Comparison of ENCODE assay signal across 8 cellular contexts in the genomic region with DNA sequence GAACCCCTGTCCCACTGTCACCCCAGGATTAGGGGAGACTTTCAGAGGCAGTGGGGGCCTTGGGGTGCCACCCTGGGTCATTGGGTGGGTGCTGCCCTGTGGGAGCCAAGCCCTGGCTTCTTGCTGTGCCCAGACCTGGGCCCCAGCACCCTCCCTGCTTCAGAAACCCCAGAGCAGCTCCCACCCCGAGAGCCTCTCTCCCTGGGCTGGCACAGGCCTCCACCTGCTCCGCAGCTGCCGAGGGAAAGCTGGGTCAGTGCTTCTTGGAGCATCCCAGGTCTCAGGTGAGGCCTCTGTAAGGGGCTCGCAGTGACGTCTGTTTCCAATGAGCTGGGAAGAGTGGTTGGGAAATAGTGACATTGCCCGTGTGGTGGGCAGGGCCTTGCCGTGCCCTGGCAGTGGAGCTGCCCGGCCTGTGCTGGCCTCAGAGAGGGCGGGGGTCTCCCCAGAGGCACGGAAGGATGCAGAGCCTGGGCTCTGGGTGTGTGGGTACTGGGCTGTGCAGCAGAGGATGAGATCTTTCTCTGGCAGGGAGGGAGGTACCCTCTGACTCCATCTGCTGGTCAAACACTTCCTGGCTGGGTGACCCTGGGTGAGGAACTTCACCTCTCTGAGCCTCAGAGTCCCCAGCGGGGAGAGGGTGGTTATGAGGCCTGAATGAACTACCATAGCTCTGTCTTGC. TPM values are rescaled to one million over a fixed set of nuclear protein-coding genes. Genes with fewer than 3 reads are reported as not detected.
A peak's percentile ranks its signal among the peaks of the same experiment; 100 is the strongest.
DNase-seq lines count a peak whose midpoint lies in the region; ATAC-seq, FAIRE-seq and TF ChIP-seq lines count a peak whose summit lies in the region.

No MANE protein-coding gene starts in this region.

- peaks cover 49% of the 10 kb centered on the region for H3K79me2 ChIP-seq in keratinocyte (ENCODE audit: control insufficient read depth, insufficient read depth, low read length)

- no peak overlapping the region for H2AFZ ChIP-seq in keratinocyte (ENCODE audit: control insufficient read depth, low read length)

- ATAC-seq in GM18858 (IDR thresholded peaks at IDR 0.05; ENCODE audit: unreplicated experiment) (no peak), GM18498 (IDR thresholded peaks at IDR 0.05; ENCODE audit: unreplicated experiment) (no peak), GM18502 (IDR thresholded peaks at IDR 0.05; ENCODE audit: poor library complexity, unreplicated experiment) (no peak), HG03432 (IDR thresholded peaks at IDR 0.05; ENCODE audit: unreplicated experiment) (no peak)

- no peak overlapping the region for H3K27ac ChIP-seq in keratinocyte (ENCODE audit: control insufficient read depth, insufficient read depth, low read length)

- POLR2A ChIA-PET in activated CD4-positive, alpha-beta memory T cell treated with anti-CD3 and anti-CD28 coated beads, Interleukin-2, amount 10 ng/mL, durations not matched to agents 7 days and 5 days (lab: Charles Lee) = no interaction called here

- TF ChIP-seq CTCF in GM12873 (IDR thresholded peaks at IDR 0.05; ENCODE audit: insufficient read depth, low read depth, low read length, missing control alignments) = peak; percentile 68
- TF ChIP-seq CTCF in keratinocyte (optimal IDR thresholded peaks at IDR 0.05 in 1 of 3, IDR thresholded peaks at IDR 0.05 in 1 of 3, conservative IDR thresholded peaks at IDR 0.05 in 1 of 3; ENCODE audit: extremely low read depth in 1 of 3, insufficient read depth in 2 of 3, low read length in 3 of 3) = peak; percentile 23 to 70 (median 40)

- H3K27me3 Mint-ChIP-seq in activated CD4-positive, alpha-beta memory T cell treated with anti-CD3 and anti-CD28 coated beads, Interleukin-2, amount 10 ng/mL, durations not matched to agents 7 days and 5 days = no peaks in the 10 kb centered on the region

- H3K4me3 ChIP-seq in keratinocyte (ENCODE audit: control insufficient read depth in 2 of 3, extremely low read depth in 1 of 3, insufficient read depth in 2 of 3, low read depth in 1 of 3, low read length in 3 of 3) = no peak overlapping the region

- DNase-seq in A172 (ENCODE audit: low spot score) (peak; percentile 18), keratinocyte (ENCODE audit: low read depth, low spot score) (no peak)
- peak; percentile 26 for DNase-seq in activated CD4-positive, alpha-beta memory T cell treated with anti-CD3 and anti-CD28 coated beads, Interleukin-2, amount 10 ng/mL, durations not matched to agents 7 days and 5 days

- CTCF ChIA-PET in activated CD4-positive, alpha-beta memory T cell treated with anti-CD3 and anti-CD28 coated beads, Interleukin-2, amount 10 ng/mL, durations not matched to agents 7 days and 5 days (lab: Charles Lee) = interaction anchor here (0.6 to 1.8 kb wide), 3 partner anchors 19 to 112 kb away, joined by 3 to 5 read pairs (median 4); a partner anchor contains a TSS

- no peaks in the 10 kb centered on the region for H3K9me3 Mint-ChIP-seq in activated CD4-positive, alpha-beta memory T cell treated with anti-CD3 and anti-CD28 coated beads, Interleukin-2, amount 10 ng/mL, durations not matched to agents 7 days and 5 days

- H3K4me1 Mint-ChIP-seq in activated CD4-positive, alpha-beta memory T cell treated with anti-CD3 and anti-CD28 coated beads, Interleukin-2, amount 10 ng/mL, durations not matched to agents 7 days and 5 days = peaks cover 13% of the 10 kb centered on the region

- H3K27me3 ChIP-seq in keratinocyte (ENCODE audit: control insufficient read depth, extremely low read depth, insufficient read depth, low read length) = no peaks in the 10 kb centered on the region

- peaks cover 5% of the 10 kb centered on the region for H3K9me1 ChIP-seq in keratinocyte (ENCODE audit: control insufficient read depth, extremely low read depth, insufficient read depth, low read length)

- no peak overlapping the region for H3K27ac Mint-ChIP-seq in activated CD4-positive, alpha-beta memory T cell treated with anti-CD3 and anti-CD28 coated beads, Interleukin-2, amount 10 ng/mL, durations not matched to agents 7 days and 5 days

- H3K36me3 Mint-ChIP-seq in activated CD4-positive, alpha-beta memory T cell treated with anti-CD3 and anti-CD28 coated beads, Interleukin-2, amount 10 ng/mL, durations not matched to agents 7 days and 5 days (ENCODE audit: low read depth) = peaks cover 5% of the 10 kb centered on the region

- no peaks in the 10 kb centered on the region for H3K9me3 ChIP-seq in keratinocyte (ENCODE audit: control insufficient read depth, low read depth, low read length)

- dilution Hi-C loops in keratinocyte (cut with MboI; ENCODE audit: extremely low pct_ligation_motif_present, low sequenced_read_pairs) = no loop called here

- no peak overlapping the region for H3K4me2 ChIP-seq in keratinocyte (ENCODE audit: control insufficient read depth, extremely low read depth, insufficient read depth, low read depth, low read length)

- no peak overlapping the region for H3K4me3 Mint-ChIP-seq in activated CD4-positive, alpha-beta memory T cell treated with anti-CD3 and anti-CD28 coated beads, Interleukin-2, amount 10 ng/mL, durations not matched to agents 7 days and 5 days

- H4K20me1 ChIP-seq in keratinocyte (ENCODE audit: control insufficient read depth, extremely low read depth, insufficient read depth, low read length) = peaks cover 41% of the 10 kb centered on the region

- peaks cover 55 to 64% of the 10 kb centered on the region in 2 experiments for H3K36me3 ChIP-seq in keratinocyte (ENCODE audit: control insufficient read depth in 2 of 2, extremely low read depth in 1 of 2, insufficient read depth in 2 of 2, low read length in 2 of 2)

- no peak for FAIRE-seq in keratinocyte (lab: Jason Lieb, UNC)

- H3K9ac ChIP-seq in keratinocyte (ENCODE audit: control insufficient read depth, extremely low read depth, insufficient read depth, low read length) = no peak overlapping the region

- H3K4me1 ChIP-seq in keratinocyte (ENCODE audit: control insufficient read depth, extremely low read depth, insufficient read depth, low read length) = peaks cover 21% of the 10 kb centered on the region

RNA-seq across cellular contexts. Expression of a gene that starts 23.0 kb away (rescaled TPM):
- 0.10 TPM in 1 of 2 replicates, not detected in the other for total RNA-seq in A172 (2014; rRNA removed; shearing (Covaris generic))
- not detected for total RNA-seq in activated CD4-positive, alpha-beta memory T cell treated with anti-CD3 and anti-CD28 coated beads, Interleukin-2, amount 10 ng/mL, durations not matched to agents 7 days and 5 days
- 0.10 TPM in 1 of 3 replicates, not detected in the others for polyA plus RNA-seq in keratinocyte
- not detected for polyA plus RNA-seq in keratinocyte (2011; ENCODE audit: low read depth)
- polyA plus RNA-seq in keratinocyte (2011; cell fraction: cytosol; rRNA removed) = not detected in 2 replicates
- polyA plus RNA-seq in keratinocyte (2011; cell fraction: nucleus; rRNA removed) = not detected in 2 replicates
- polyA plus RNA-seq in keratinocyte (2012; ENCODE audit: low replicate concordance) = 1.1 and 1.3 TPM in 2 replicates
- not detected in 3 replicates for polyA minus RNA-seq in keratinocyte
- polyA minus RNA-seq in keratinocyte (2011; cell fraction: cytosol; rRNA and poly(A)+ RNA removed) = not detected
- polyA minus RNA-seq in keratinocyte (2011; cell fraction: nucleus; rRNA and poly(A)+ RNA removed) = not detected in 2 replicates

RNA-seq across cellular contexts. Expression of a gene that starts 23.1 kb away (rescaled TPM):
- total RNA-seq in A172 (2014; rRNA removed; shearing (Covaris generic)) = 53.1 and 68.1 TPM in 2 replicates
- 10 to 100 TPM; 50.1 to 56.4 TPM for total RNA-seq in activated CD4-positive, alpha-beta memory T cell treated with anti-CD3 and anti-CD28 coated beads, Interleukin-2, amount 10 ng/mL, durations not matched to agents 7 days and 5 days
- 101 to 119 TPM (median 108 TPM) in 3 replicates for polyA plus RNA-seq in keratinocyte
- polyA plus RNA-seq in keratinocyte (2011; ENCODE audit: low read depth) = 78.4 TPM
- polyA plus RNA-seq in keratinocyte (2011; cell fraction: cytosol; rRNA removed) = 112 and 167 TPM in 2 replicates
- polyA plus RNA-seq in keratinocyte (2011; cell fraction: nucleus; rRNA removed) = 53.2 and 59.8 TPM in 2 replicates
- polyA plus RNA-seq in keratinocyte (2012; ENCODE audit: low replicate concordance) = 87.7 and 141 TPM in 2 replicates
- 27.4 to 51.5 TPM (median 28.7 TPM) in 3 replicates for polyA minus RNA-seq in keratinocyte
- 52.4 TPM for polyA minus RNA-seq in keratinocyte (2011; cell fraction: cytosol; rRNA and poly(A)+ RNA removed)
- 6.4 and 10.0 TPM in 2 replicates for polyA minus RNA-seq in keratinocyte (2011; cell fraction: nucleus; rRNA and poly(A)+ RNA removed)

RNA-seq across cellular contexts. Expression of a gene that starts 24.3 kb away (rescaled TPM):
- 40.3 and 45.6 TPM in 2 replicates for total RNA-seq in A172 (2014; rRNA removed; shearing (Covaris generic))
- total RNA-seq in activated CD4-positive, alpha-beta memory T cell treated with anti-CD3 and anti-CD28 coated beads, Interleukin-2, amount 10 ng/mL, durations not matched to agents 7 days and 5 days = 10 to 100 TPM; 21.8 to 24.1 TPM
- polyA plus RNA-seq in keratinocyte = 42.8 to 108 TPM (median 65.0 TPM) in 3 replicates
- 129 TPM for polyA plus RNA-seq in keratinocyte (2011; ENCODE audit: low read depth)
- polyA plus RNA-seq in keratinocyte (2011; cell fraction: cytosol; rRNA removed) = 66.6 and 126 TPM in 2 replicates
- 112 and 147 TPM in 2 replicates for polyA plus RNA-seq in keratinocyte (2011; cell fraction: nucleus; rRNA removed)
- polyA plus RNA-seq in keratinocyte (2012; ENCODE audit: low replicate concordance) = 95.6 and 125 TPM in 2 replicates
- 103 to 224 TPM (median 138 TPM) in 3 replicates for polyA minus RNA-seq in keratinocyte
- 245 TPM for polyA minus RNA-seq in keratinocyte (2011; cell fraction: cytosol; rRNA and poly(A)+ RNA removed)
- 113 and 133 TPM in 2 replicates for polyA minus RNA-seq in keratinocyte (2011; cell fraction: nucleus; rRNA and poly(A)+ RNA removed)

RNA-seq across cellular contexts. Expression of a gene that starts 53.9 kb away (rescaled TPM):
- total RNA-seq in A172 (2014; rRNA removed; shearing (Covaris generic)) = not detected in 2 replicates
- total RNA-seq in activated CD4-positive, alpha-beta memory T cell treated with anti-CD3 and anti-CD28 coated beads, Interleukin-2, amount 10 ng/mL, durations not matched to agents 7 days and 5 days = not detected
- not detected in 3 replicates for polyA plus RNA-seq in keratinocyte
- polyA plus RNA-seq in keratinocyte (2011; ENCODE audit: low read depth) = not detected
- not detected in 2 replicates for polyA plus RNA-seq in keratinocyte (2011; cell fraction: cytosol; rRNA removed)
- polyA plus RNA-seq in keratinocyte (2011; cell fraction: nucleus; rRNA removed) = not detected in 2 replicates
- 0.18 TPM in 1 of 2 replicates, not detected in the other for polyA plus RNA-seq in keratinocyte (2012; ENCODE audit: low replicate concordance)
- not detected in 3 replicates for polyA minus RNA-seq in keratinocyte
- not detected for polyA minus RNA-seq in keratinocyte (2011; cell fraction: cytosol; rRNA and poly(A)+ RNA removed)
- polyA minus RNA-seq in keratinocyte (2011; cell fraction: nucleus; rRNA and poly(A)+ RNA removed) = not detected in 2 replicates
